ENCODE assay signal across 2 cellular contexts in the genomic region with DNA sequence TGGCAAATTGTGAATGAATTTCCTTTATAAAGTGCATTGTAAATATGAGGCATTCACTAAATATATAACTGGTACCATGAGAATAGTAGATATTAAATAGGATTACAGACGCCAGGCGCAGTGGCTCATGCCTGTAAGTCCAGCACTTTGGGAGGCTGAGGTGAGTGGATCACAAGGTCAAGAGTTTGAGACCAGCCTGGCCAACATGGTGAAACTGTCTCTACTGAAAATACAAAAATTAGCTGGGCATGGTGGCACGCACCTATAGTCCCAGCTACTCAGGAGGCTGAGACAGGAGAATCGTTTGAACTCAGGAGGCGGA.
A peak's percentile ranks its signal among the peaks of the same experiment; 100 is the strongest.
TF ChIP-seq lines count a peak whose summit lies in the region.
"Not testable (repeated sequence)": the region's sequence is repeated elsewhere in the genome, so short reads cannot be mapped to it uniquely, and the experiment has no call there.

No MANE protein-coding gene starts in this region.

TF ChIP-seq in K562, 482 proteins besides CTCF, POLR2A, EP300 and RAD21:
- TF ChIP-seq FOSL1 (tag; conservative IDR thresholded peaks at IDR 0.05) (peak; percentile 10; the same call in 1 of the 2 replicates), DPF2 (IDR thresholded peaks at IDR 0.05) (peak; percentile 48; the same call in 1 of the 2 replicates), ZNF766 (CRISPR knock-in tag; conservative IDR thresholded peaks at IDR 0.05) (0 out of 2 replicates have a peak, but pooled peaks have one; percentile 13), LEF1 (IDR thresholded peaks at IDR 0.05) (peak; percentile 4; the same call in 1 of the 2 replicates), SMARCC2 (IDR thresholded peaks at IDR 0.05; ENCODE audit: low read depth) (peak; percentile 15; the same call in 1 of the 2 replicates), ADNP (tag; IDR thresholded peaks at IDR 0.05) (peak; percentile 93), ARNT (IDR thresholded peaks at IDR 0.05) (0 out of 4 replicates have a peak, but pooled peaks of 1 of the 2 experiments have one; percentile 5), L3MBTL2 (IDR thresholded peaks at IDR 0.05) (0 out of 2 replicates have a peak, but pooled peaks have one; percentile 25), GABPA (tag; conservative IDR thresholded peaks at IDR 0.05; ENCODE audit: low read depth) (peak; percentile 20; the same call in 1 of the 2 replicates), NR4A1 (tag; IDR thresholded peaks at IDR 0.05) (0 out of 2 replicates have a peak, but pooled peaks have one; percentile 6), MYBL2 (IDR thresholded peaks at IDR 0.05; ENCODE audit: low read depth) (0 out of 2 replicates have a peak, but pooled peaks have one; percentile 2)
- not testable (repeated sequence) for TF ChIP-seq NR4A1 (CRISPR knock-in tag; IDR thresholded peaks at IDR 0.05); MYBL2 (CRISPR knock-in tag; IDR thresholded peaks at IDR 0.05; ENCODE audit: borderline replicate concordance)

TF ChIP-seq in HepG2, 621 proteins besides CTCF, POLR2A, EP300 and RAD21:
- TF ChIP-seq ZNF781 (CRISPR knock-in tag; IDR thresholded peaks at IDR 0.05; ENCODE audit: borderline replicate concordance, not compliant biosample characterization) (peak; percentile 34), ZNF136 (CRISPR knock-in tag; IDR thresholded peaks at IDR 0.05; ENCODE audit: low read depth) (peak; percentile 52; the same call in 1 of the 2 replicates), ZMYM3 (CRISPR knock-in tag; IDR thresholded peaks at IDR 0.05) (peak; percentile 58), ZNF292 (CRISPR knock-in tag; IDR thresholded peaks at IDR 0.05; ENCODE audit: borderline replicate concordance, low read depth) (peak; percentile 27; the same call in 1 of the 2 replicates), NCOR1 (IDR thresholded peaks at IDR 0.05; ENCODE audit: borderline replicate concordance, low read length) (0 out of 2 replicates have a peak, but pooled peaks have one; percentile 7), ZMYM2 (CRISPR knock-in tag; IDR thresholded peaks at IDR 0.05) (0 out of 2 replicates have a peak, but pooled peaks have one; percentile 11)
- TF ChIP-seq, protein P1, sequence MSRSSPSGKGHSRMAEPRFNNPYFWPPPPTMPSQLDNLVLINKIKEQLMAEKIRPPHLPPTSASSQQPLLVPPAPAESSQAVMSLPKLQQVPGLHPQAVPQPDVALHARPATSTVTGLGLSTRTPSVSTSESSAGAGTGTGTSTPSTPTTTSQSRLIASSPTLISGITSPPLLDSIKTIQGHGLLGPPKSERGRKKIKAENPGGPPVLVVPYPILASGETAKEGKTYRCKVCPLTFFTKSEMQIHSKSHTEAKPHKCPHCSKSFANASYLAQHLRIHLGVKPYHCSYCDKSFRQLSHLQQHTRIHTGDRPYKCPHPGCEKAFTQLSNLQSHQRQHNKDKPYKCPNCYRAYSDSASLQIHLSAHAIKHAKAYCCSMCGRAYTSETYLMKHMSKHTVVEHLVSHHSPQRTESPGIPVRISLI (CRISPR knock-in tag; IDR thresholded peaks at IDR 0.05; ENCODE audit: borderline replicate concordance) = peak; percentile 6; the same call in 1 of the 2 replicates
- TF ChIP-seq, protein P2, sequence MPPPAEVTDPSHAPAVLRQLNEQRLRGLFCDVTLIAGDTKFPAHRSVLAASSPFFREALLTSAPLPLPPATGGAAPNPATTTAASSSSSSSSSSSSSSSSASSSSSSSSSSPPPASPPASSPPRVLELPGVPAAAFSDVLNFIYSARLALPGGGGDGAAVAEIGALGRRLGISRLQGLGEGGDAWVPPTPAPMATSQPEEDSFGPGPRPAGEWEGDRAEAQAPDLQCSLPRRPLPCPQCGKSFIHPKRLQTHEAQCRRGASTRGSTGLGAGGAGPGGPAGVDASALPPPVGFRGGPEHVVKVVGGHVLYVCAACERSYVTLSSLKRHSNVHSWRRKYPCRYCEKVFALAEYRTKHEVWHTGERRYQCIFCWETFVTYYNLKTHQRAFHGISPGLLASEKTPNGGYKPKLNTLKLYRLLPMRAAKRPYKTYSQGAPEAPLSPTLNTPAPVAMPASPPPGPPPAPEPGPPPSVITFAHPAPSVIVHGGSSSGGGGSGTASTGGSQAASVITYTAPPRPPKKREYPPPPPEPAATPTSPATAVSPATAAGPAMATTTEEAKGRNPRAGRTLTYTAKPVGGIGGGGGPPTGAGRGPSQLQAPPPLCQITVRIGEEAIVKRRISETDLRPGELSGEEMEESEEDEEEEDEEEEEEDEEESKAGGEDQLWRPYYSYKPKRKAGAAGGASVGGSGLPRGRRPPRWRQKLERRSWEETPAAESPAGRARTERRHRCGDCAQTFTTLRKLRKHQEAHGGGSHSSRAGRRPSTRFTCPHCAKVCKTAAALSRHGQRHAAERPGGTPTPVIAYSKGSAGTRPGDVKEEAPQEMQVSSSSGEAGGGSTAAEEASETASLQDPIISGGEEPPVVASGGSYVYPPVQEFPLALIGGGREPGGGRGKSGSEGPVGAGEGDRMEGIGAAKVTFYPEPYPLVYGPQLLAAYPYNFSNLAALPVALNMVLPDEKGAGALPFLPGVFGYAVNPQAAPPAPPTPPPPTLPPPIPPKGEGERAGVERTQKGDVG (CRISPR knock-in tag; IDR thresholded peaks at IDR 0.05; ENCODE audit: borderline replicate concordance) = 0 out of 2 replicates have a peak, but pooled peaks have one; percentile 15
- TF ChIP-seq, protein P3, sequence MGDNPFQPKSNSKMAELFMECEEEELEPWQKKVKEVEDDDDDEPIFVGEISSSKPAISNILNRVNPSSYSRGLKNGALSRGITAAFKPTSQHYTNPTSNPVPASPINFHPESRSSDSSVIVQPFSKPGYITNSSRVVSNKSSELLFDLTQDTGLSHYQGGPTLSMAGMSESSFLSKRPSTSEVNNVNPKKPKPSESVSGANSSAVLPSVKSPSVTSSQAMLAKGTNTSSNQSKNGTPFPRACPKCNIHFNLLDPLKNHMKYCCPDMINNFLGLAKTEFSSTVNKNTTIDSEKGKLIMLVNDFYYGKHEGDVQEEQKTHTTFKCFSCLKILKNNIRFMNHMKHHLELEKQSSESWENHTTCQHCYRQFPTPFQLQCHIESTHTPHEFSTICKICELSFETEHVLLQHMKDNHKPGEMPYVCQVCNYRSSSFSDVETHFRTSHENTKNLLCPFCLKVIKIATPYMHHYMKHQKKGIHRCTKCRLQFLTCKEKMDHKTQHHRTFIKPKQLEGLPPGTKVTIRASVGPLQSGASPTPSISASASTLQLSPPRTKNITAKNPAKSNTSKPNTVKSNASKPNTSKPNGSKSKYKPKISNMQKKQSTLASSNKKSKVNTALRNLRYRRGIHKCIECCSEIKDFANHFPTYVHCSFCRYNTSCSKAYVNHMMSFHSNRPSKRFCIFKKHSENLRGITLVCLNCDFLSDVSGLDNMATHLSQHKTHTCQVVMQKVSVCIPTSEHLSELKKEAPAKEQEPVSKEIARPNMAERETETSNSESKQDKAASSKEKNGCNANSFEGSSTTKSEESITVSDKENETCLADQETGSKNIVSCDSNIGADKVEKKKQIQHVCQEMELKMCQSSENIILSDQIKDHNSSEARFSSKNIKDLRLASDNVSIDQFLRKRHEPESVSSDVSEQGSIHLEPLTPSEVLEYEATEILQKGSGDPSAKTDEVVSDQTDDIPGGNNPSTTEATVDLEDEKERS (CRISPR knock-in tag; IDR thresholded peaks at IDR 0.05) = 0 out of 2 replicates have a peak, but pooled peaks have one; percentile 53
